Comparison of ENCODE assay signal across 15 cellular contexts in genomic region chrX:115449742-115450141, GRCh38.
DNase-seq lines count a peak whose midpoint lies in the region; ATAC-seq and TF ChIP-seq lines count a peak whose summit lies in the region.
"Had no signal": no experiment of that assay in that cellular context is flagged by ENCODE, and none has a peak within 500 bp of the region (broad histone marks: within the 10 kb centered on the region; RNA-seq: fewer than 3 reads in every experiment).

No MANE protein-coding gene starts in this region.

- TF ChIP-seq RAD21 in IMR-90 (IDR thresholded peaks at IDR 0.05; ENCODE audit: low read length), result no peak

- CTCF ChIA-PET in IMR-90 (lab: Yijun Ruan, JAX) (no interaction called here), OCI-LY7 (lab: Charles Lee; ENCODE audit: unreplicated experiment) (no interaction called here)

- intact Hi-C loops in IMR-90 (cut with micrococcal nuclease) (loop anchor here (1.0 kb wide), 1 partner anchor 33 kb away; no protein-coding TSS in a partner anchor), left ventricle myocardium inferior (cut with micrococcal nuclease) (no loop called here), OCI-LY7 (cut with micrococcal nuclease; ENCODE audit: unreplicated experiment) (no loop called here)

- POLR2A ChIA-PET in IMR-90 (lab: Charles Lee; ENCODE audit: unreplicated experiment) (no interaction called here), OCI-LY7 (lab: Charles Lee) (no interaction called here)

- H4K91ac ChIP-seq in IMR-90 (ENCODE audit: insufficient read depth, low read depth, low read length), result no peak overlapping the region

- in situ Hi-C loops in IMR-90 (cut with MboI; ENCODE audit: low sequenced_read_pairs), result no loop called here
- in situ Hi-C loops in astrocyte of the cerebellum (cut with HindIII; ENCODE audit: low sequenced_read_pairs), result no loop called here

- dilution Hi-C loops in IMR-90 (cut with HindIII; ENCODE audit: low sequenced_read_pairs, unreplicated experiment), result no loop called here

- H3K9me1 ChIP-seq in IMR-90 (ENCODE audit: insufficient read depth, low read length), result no peaks in the 10 kb centered on the region

- H3K4me1 ChIP-seq in IMR-90 (ENCODE audit: control insufficient read depth, insufficient read depth, low read length) (no peaks in the 10 kb centered on the region), left ventricle myocardium inferior (peaks cover 15% of the 10 kb centered on the region), OCI-LY7 (ENCODE audit: insufficient read depth, low read length, poor library complexity, severe bottlenecking) (no peaks in the 10 kb centered on the region)

- no peak overlapping the region for H3K4me2 ChIP-seq in IMR-90 (ENCODE audit: low read depth, low read length)
- H3K4me2 ChIP-seq in OCI-LY7 (ENCODE audit: low read length), result no peak overlapping the region

- no peak overlapping the region for H2BK15ac ChIP-seq in IMR-90 (ENCODE audit: low read depth, low read length)

- no peak overlapping the region for H3K9ac ChIP-seq in IMR-90 (ENCODE audit: low read depth, low read length)

- H2AK9ac ChIP-seq in IMR-90 (replicated peaks; ENCODE audit: low read depth, low read length, poor library complexity), result no peak overlapping the region

- no TSS peak for BruUV-seq in IMR-90 (replicated peaks; lab: Mats Ljungman, UMichigan)
- no TSS peak for BruUV-seq in OCI-LY7 (replicated peaks; lab: Mats Ljungman, UMichigan)

- H3K4ac ChIP-seq in IMR-90 (ENCODE audit: low read depth, low read length), result no peak overlapping the region

- H2BK5ac ChIP-seq in IMR-90 (ENCODE audit: low read depth, low read length, poor library complexity, severe bottlenecking), result no peak overlapping the region

- TF ChIP-seq POLR2A in IMR-90 (IDR thresholded peaks at IDR 0.05; ENCODE audit: low read depth, low read length), result no peak

- H3K18ac ChIP-seq in IMR-90 (ENCODE audit: low read depth, low read length), result no peak overlapping the region

- H3K4me3 ChIP-seq in IMR-90 (ENCODE audit: insufficient read depth, low read depth, low read length), result no peak overlapping the region
- no peak overlapping the region for H3K4me3 ChIP-seq in astrocyte of the cerebellum (ENCODE audit: low read depth, low read length)
- H3K4me3 ChIP-seq in left ventricle myocardium inferior, result no peak overlapping the region
- no peak overlapping the region for H3K4me3 ChIP-seq in OCI-LY7 (ENCODE audit: low read depth, low read length, poor library complexity, severe bottlenecking)

- H3K56ac ChIP-seq in IMR-90 (ENCODE audit: extremely low read depth, insufficient read depth, low read length), result no peak overlapping the region

- TF ChIP-seq CTCF in IMR-90 (conservative IDR thresholded peaks at IDR 0.05; ENCODE audit: low read depth, low read length) (no peak), astrocyte of the cerebellum (IDR thresholded peaks at IDR 0.05; ENCODE audit: low read depth, low read length, missing control alignments) (no peak), left ventricle myocardium inferior (IDR thresholded peaks at IDR 0.05; ENCODE audit: borderline replicate concordance) (no peak), OCI-LY7 (conservative IDR thresholded peaks at IDR 0.05; ENCODE audit: low read length) (no peak)

- H3K23ac ChIP-seq in IMR-90 (ENCODE audit: low read depth, low read length), result no peak overlapping the region

- ATAC-seq in IMR-90 (ENCODE audit: low read depth), result no peak
- no peak for ATAC-seq in HG03521 (IDR thresholded peaks at IDR 0.05; ENCODE audit: unreplicated experiment)
- ATAC-seq in HG03095 (IDR thresholded peaks at IDR 0.05; ENCODE audit: unreplicated experiment), result no peak
- ATAC-seq: activated T-cell treated with anti-CD3 and anti-CD28 coated beads, Interleukin-2, amount 50 U/mL, for 72 hours; esophagus mucosa; HCT116; left colon had no signal

- H3K9me3 ChIP-seq in IMR-90 (ENCODE audit: control insufficient read depth, insufficient read depth, low read length) (no peaks in the 10 kb centered on the region), left ventricle myocardium inferior (replicated peaks) (no peaks in the 10 kb centered on the region), OCI-LY7 (ENCODE audit: low read length) (no peaks in the 10 kb centered on the region)

- DNase-seq in IMR-90, result no peak
- peak; percentile 46 for DNase-seq in astrocyte of the cerebellum (ENCODE audit: low read depth)
- DNase-seq in left ventricle myocardium inferior, result peak; percentile 53
- peak; percentile 71 for DNase-seq in renal cortical epithelial cell (ENCODE audit: low read depth)
- DNase-seq in KG1 (lab: John Stamatoyannopoulos, UW), result no peak
- no peak for DNase-seq in OCI-LY7 (ENCODE audit: low spot score)
- DNase-seq: activated B cell treated with CpG ODN at 0.5 μM for 24 hours; activated T-cell treated with anti-CD3 and anti-CD28 coated beads, Interleukin-2, amount 50 U/mL, for 72 hours; posterior cingulate gyrus; RPMI8226 had no signal

- no peak overlapping the region for H3K14ac ChIP-seq in IMR-90 (replicated peaks; ENCODE audit: low read depth, low read length)

- no peaks in the 10 kb centered on the region for H3K9me2 ChIP-seq in OCI-LY7 (ENCODE audit: insufficient read depth, low read length)

- no peaks in the 10 kb centered on the region for H3K36me3 ChIP-seq in IMR-90 (ENCODE audit: control insufficient read depth, insufficient read depth, low read length)
- H3K36me3 ChIP-seq in left ventricle myocardium inferior, result no peaks in the 10 kb centered on the region
- H3K36me3 ChIP-seq in OCI-LY7 (ENCODE audit: insufficient read depth, low read length), result no peaks in the 10 kb centered on the region

- H4K8ac ChIP-seq in IMR-90 (ENCODE audit: low read depth in 2 of 2, low read length in 2 of 2), result no peak overlapping the region

- H3K27ac ChIP-seq in IMR-90 (ENCODE audit: insufficient read depth, low read length) (no peak overlapping the region), left ventricle myocardium inferior (replicated peaks) (peak overlapping the region; percentile 44), OCI-LY7 (ENCODE audit: low read depth, low read length, poor library complexity, severe bottlenecking) (no peak overlapping the region)

- H3K79me2 ChIP-seq in OCI-LY7 (ENCODE audit: insufficient read depth, low read depth, low read length), result no peaks in the 10 kb centered on the region

- H4K5ac ChIP-seq in IMR-90 (ENCODE audit: low read depth, low read length), result no peak overlapping the region

- H2BK120ac ChIP-seq in IMR-90 (ENCODE audit: low read depth, low read length), result no peak overlapping the region

- H2AFZ ChIP-seq in IMR-90 (replicated peaks; ENCODE audit: low read length, poor library complexity) (no peak overlapping the region), OCI-LY7 (ENCODE audit: low read length) (no peak overlapping the region)

- WGBS in IMR-90 (ENCODE audit: extremely low coverage in 2 of 2, insufficient read length in 1 of 2), 2 experiments, result 0% methylated on average over 1 of the region's 4 CpGs; no CpG with 5 or more reads in 1 of the 2 experiments

- no peak overlapping the region for H2BK20ac ChIP-seq in IMR-90 (ENCODE audit: low read depth, low read length)

- H3K27me3 ChIP-seq in IMR-90 (ENCODE audit: control insufficient read depth, insufficient read depth, low read length), result peaks cover 11% of the 10 kb centered on the region
- no peaks in the 10 kb centered on the region for H3K27me3 ChIP-seq in left ventricle myocardium inferior (ENCODE audit: low read depth)

- H4K20me1 ChIP-seq in IMR-90 (ENCODE audit: insufficient read depth, low read length) (no peaks in the 10 kb centered on the region), OCI-LY7 (ENCODE audit: insufficient read depth, low read length) (no peaks in the 10 kb centered on the region)

- no peak overlapping the region for H2AK5ac ChIP-seq in IMR-90 (ENCODE audit: low read depth, low read length)

- H3K79me1 ChIP-seq in IMR-90 (ENCODE audit: low read depth in 1 of 2, low read length in 2 of 2), result no peaks in the 10 kb centered on the region

TF ChIP-seq in IMR-90, 13 proteins besides CTCF, POLR2A, EP300 and RAD21:
- TF ChIP-seq NFE2L2 (IDR thresholded peaks at IDR 0.05; ENCODE audit: low read depth, low read length) (no peak), MAZ (IDR thresholded peaks at IDR 0.05; ENCODE audit: borderline replicate concordance, low read depth, low read length) (no peak), CEBPB (IDR thresholded peaks at IDR 0.05; ENCODE audit: low read depth, low read length) (peak; percentile 50)

Comparison
In these comparisons a context has a peak if more than half of its experiments do, and no peak if none do; other contexts are left out.
1. DNase-seq: peak in astrocyte of the cerebellum (single experiment), left ventricle myocardium inferior (single experiment) and renal cortical epithelial cell (single experiment); none in IMR-90 (single experiment), KG1 (single experiment) and OCI-LY7 (single experiment).